15 cellular contexts compared by ENCODE assay signal in genomic region chr5:119377066-119377465, GRCh38. TPM values are rescaled to one million over a fixed set of nuclear protein-coding genes. Genes with fewer than 3 reads are reported as not detected.
DNase-seq lines count a peak whose midpoint lies in the region; ATAC-seq, FAIRE-seq and TF ChIP-seq lines count a peak whose summit lies in the region.
"Had no signal": no experiment of that assay in that cellular context is flagged by ENCODE, and none has a peak within 500 bp of the region (broad histone marks: within the 10 kb centered on the region; RNA-seq: fewer than 3 reads in every experiment).

No MANE protein-coding gene starts in this region.

- H3K4me3 Mint-ChIP-seq in activated naive CD4-positive, alpha-beta T cell treated with anti-CD3 and anti-CD28 coated beads for 36 hours = no peak overlapping the region
- no peak overlapping the region for H3K4me3 Mint-ChIP-seq in activated naive CD8-positive, alpha-beta T cell treated with anti-CD3 and anti-CD28 coated beads for 36 hours
- no peak overlapping the region for H3K4me3 Mint-ChIP-seq in stimulated activated naive CD8-positive, alpha-beta T cell treated with anti-CD3 and anti-CD28 coated beads, Interleukin-15, amount 100 ng/mL, for 72 hours

- intact Hi-C loops in activated naive CD4-positive, alpha-beta T cell treated with anti-CD3 and anti-CD28 coated beads for 36 hours (cut with micrococcal nuclease) = no loop called here
- intact Hi-C loops in Right ventricle myocardium superior (cut with DNase I) = no loop called here

- CTCF ChIA-PET in activated naive CD4-positive, alpha-beta T cell treated with anti-CD3 and anti-CD28 coated beads for 36 hours (lab: Charles Lee) = no interaction called here

- H3K36me3 Mint-ChIP-seq in activated naive CD4-positive, alpha-beta T cell treated with anti-CD3 and anti-CD28 coated beads for 36 hours (ENCODE audit: low read depth) = peaks cover 42% of the 10 kb centered on the region
- H3K36me3 Mint-ChIP-seq in activated naive CD8-positive, alpha-beta T cell treated with anti-CD3 and anti-CD28 coated beads for 36 hours = peaks cover 58% of the 10 kb centered on the region

- 0 out of 2 replicates have a peak, but pooled peaks have one; percentile 3 for TF ChIP-seq POLR2A in GM12892 (IDR thresholded peaks at IDR 0.05; ENCODE audit: low read depth, low read length)

- no peaks in the 10 kb centered on the region for H3K27me3 Mint-ChIP-seq in activated naive CD4-positive, alpha-beta T cell treated with anti-CD3 and anti-CD28 coated beads for 36 hours (ENCODE audit: low read depth)
- H3K27me3 Mint-ChIP-seq in activated naive CD8-positive, alpha-beta T cell treated with anti-CD3 and anti-CD28 coated beads for 36 hours = no peaks in the 10 kb centered on the region
- H3K27me3 Mint-ChIP-seq in stimulated activated naive CD8-positive, alpha-beta T cell treated with anti-CD3 and anti-CD28 coated beads, Interleukin-15, amount 100 ng/mL, for 72 hours = no peaks in the 10 kb centered on the region

- no peaks in the 10 kb centered on the region for H3K9me3 Mint-ChIP-seq in activated naive CD4-positive, alpha-beta T cell treated with anti-CD3 and anti-CD28 coated beads for 36 hours
- peaks cover 6% of the 10 kb centered on the region for H3K9me3 Mint-ChIP-seq in activated naive CD8-positive, alpha-beta T cell treated with anti-CD3 and anti-CD28 coated beads for 36 hours
- no peaks in the 10 kb centered on the region for H3K9me3 Mint-ChIP-seq in stimulated activated naive CD8-positive, alpha-beta T cell treated with anti-CD3 and anti-CD28 coated beads, Interleukin-15, amount 100 ng/mL, for 72 hours

- FAIRE-seq in GM12892 (lab: Jason Lieb, UNC) = no peak
- FAIRE-seq: H54 had no signal

- H3K4me1 Mint-ChIP-seq in activated naive CD4-positive, alpha-beta T cell treated with anti-CD3 and anti-CD28 coated beads for 36 hours (ENCODE audit: low read depth) = peaks cover 73% of the 10 kb centered on the region
- peaks cover 64% of the 10 kb centered on the region for H3K4me1 Mint-ChIP-seq in activated naive CD8-positive, alpha-beta T cell treated with anti-CD3 and anti-CD28 coated beads for 36 hours
- H3K4me1 Mint-ChIP-seq in stimulated activated naive CD8-positive, alpha-beta T cell treated with anti-CD3 and anti-CD28 coated beads, Interleukin-15, amount 100 ng/mL, for 72 hours = peaks cover 77% of the 10 kb centered on the region

- no peak for ATAC-seq in stimulated activated naive CD8-positive, alpha-beta T cell treated with anti-CD3 and anti-CD28 coated beads, Interleukin-15, amount 100 ng/mL, for 72 hours
- no peak for ATAC-seq in Right ventricle myocardium superior (ENCODE audit: poor library complexity)
- ATAC-seq: Panc1, Right ventricle myocardium inferior had no signal

- no peak for DNase-seq in activated naive CD4-positive, alpha-beta T cell treated with anti-CD3 and anti-CD28 coated beads for 36 hours
- DNase-seq in activated naive CD4-positive, alpha-beta T cell treated with anti-CD3 and anti-CD28 coated beads, Interleukin-2, amount 50 U/mL, for 16 hours = no peak
- DNase-seq in GM12892 (ENCODE audit: insufficient read length) (no peak), cortex of kidney (lab: John Stamatoyannopoulos, UW) (no peak), Right ventricle myocardium superior (no peak)
- DNase-seq in activated naive CD8-positive, alpha-beta T cell treated with anti-CD3 and anti-CD28 coated beads for 36 hours = no peak
- DNase-seq in stimulated activated naive CD8-positive, alpha-beta T cell treated with anti-CD3 and anti-CD28 coated beads, Interleukin-15, amount 100 ng/mL, for 72 hours = no peak
- DNase-seq: DMS153, EL, NCI-H1092, NCI-H1694, NCI-H2171 had no signal

- H3K27ac Mint-ChIP-seq in activated naive CD4-positive, alpha-beta T cell treated with anti-CD3 and anti-CD28 coated beads for 36 hours = peak overlapping the region; percentile 83
- peak overlapping the region; percentile 60 for H3K27ac Mint-ChIP-seq in activated naive CD8-positive, alpha-beta T cell treated with anti-CD3 and anti-CD28 coated beads for 36 hours
- peak overlapping the region; percentile 40 to 86 for H3K27ac Mint-ChIP-seq in stimulated activated naive CD8-positive, alpha-beta T cell treated with anti-CD3 and anti-CD28 coated beads, Interleukin-15, amount 100 ng/mL, for 72 hours

RNA-seq across cellular contexts. Expression of gene TNFAIP8, which starts 21.2 kb away (rescaled TPM):
- total RNA-seq in activated naive CD4-positive, alpha-beta T cell treated with anti-CD3 and anti-CD28 coated beads for 36 hours = 100 to 1,000 TPM; 141 to 142 TPM
- polyA plus RNA-seq in GM12892 (2012; ENCODE audit: missing spikeins) = 104 TPM
- 100 to 1,000 TPM; 176 to 178 TPM for total RNA-seq in activated naive CD8-positive, alpha-beta T cell treated with anti-CD3 and anti-CD28 coated beads for 36 hours
- total RNA-seq in Right ventricle myocardium superior = 13.6 TPM
